Comparison of ENCODE assay signal across 8 cellular contexts in the genomic region with DNA sequence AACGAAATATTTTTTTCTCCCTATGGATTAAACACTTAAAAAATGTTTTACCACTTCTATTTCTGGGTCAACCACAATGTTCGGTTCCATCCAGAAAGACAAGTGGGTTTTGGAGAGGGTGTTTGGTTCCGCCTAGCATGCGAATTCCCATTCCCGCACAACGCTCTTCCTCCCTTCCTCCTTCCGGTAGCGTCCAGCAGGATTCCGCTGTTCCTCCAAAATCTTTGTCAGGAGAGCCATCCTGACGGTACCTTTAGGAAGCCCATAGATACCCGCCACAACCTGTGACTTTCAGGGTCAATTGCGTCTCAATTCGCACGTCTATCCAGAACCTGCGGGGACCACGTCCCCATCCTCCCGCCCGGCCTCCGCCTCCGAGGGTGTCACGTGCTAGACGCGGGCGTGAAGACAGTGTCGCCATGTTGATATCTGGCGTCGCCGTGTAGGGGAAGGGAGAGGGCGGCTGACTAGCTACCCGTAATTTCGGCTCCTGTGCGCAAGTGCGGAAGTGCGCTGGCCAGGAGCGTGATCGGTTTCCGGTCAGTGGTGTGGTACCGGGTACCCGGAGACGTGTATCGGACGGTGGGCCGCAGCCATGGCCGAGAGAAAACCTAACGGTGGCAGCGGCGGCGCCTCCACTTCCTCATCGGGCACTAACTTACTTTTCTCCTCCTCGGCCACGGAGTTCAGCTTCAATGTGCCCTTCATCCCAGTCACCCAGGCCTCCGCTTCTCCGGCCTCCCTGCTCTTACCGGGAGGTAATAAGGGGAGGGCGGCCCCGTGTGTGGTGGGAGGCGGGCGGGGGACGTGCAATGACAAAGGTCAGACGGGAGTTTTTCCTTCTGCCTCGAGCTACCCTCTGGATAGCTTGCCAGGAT. TPM values are rescaled to one million over a fixed set of nuclear protein-coding genes. Genes with fewer than 3 reads are reported as not detected.
DNase-seq lines count a peak whose midpoint lies in the region; ATAC-seq, FAIRE-seq and TF ChIP-seq lines count a peak whose summit lies in the region.

A gene (plus strand): TSS at position 543 of the 878 bp plus-strand sequence. CDS start 53 bp downstream, at position 596.

- H3K27ac Mint-ChIP-seq in mesothelial cell of epicardium = peak within 1 kb of the TSS; percentile 96

- no peaks in the 10 kb centered on the region for H3K36me3 Mint-ChIP-seq in mesothelial cell of epicardium

- peak within 1 kb of the TSS; percentile 47 for H3K27ac ChIP-seq in OCI-LY3 (ENCODE audit: low read length)

- no peaks in the 10 kb centered on the region for H3K27me3 ChIP-seq in OCI-LY3 (ENCODE audit: low read depth, low read length)

- H3K36me3 ChIP-seq in OCI-LY3 (replicated peaks; ENCODE audit: low read depth, low read length) = peaks cover 4% of the 10 kb centered on the region

- H3K4me1 Mint-ChIP-seq in mesothelial cell of epicardium = peaks cover 37% of the 10 kb centered on the region

- H3K9me3 ChIP-seq in OCI-LY3 (ENCODE audit: insufficient read depth, low read length) = no peaks in the 10 kb centered on the region

- no peaks in the 10 kb centered on the region for H3K27me3 Mint-ChIP-seq in mesothelial cell of epicardium (ENCODE audit: low read depth)

- peak within 1 kb of the TSS; percentile 97 for H3K4me3 Mint-ChIP-seq in mesothelial cell of epicardium

- H4K20me1 ChIP-seq in OCI-LY3 (ENCODE audit: insufficient read depth, low read length) = no peaks in the 10 kb centered on the region; the same call in 1 of the 2 replicates

- peaks cover 3% of the 10 kb centered on the region for H3K9me3 Mint-ChIP-seq in mesothelial cell of epicardium

- peak within 1 kb of the TSS; percentile 53 for H2AFZ ChIP-seq in OCI-LY3 (ENCODE audit: low read depth, low read length)

- TF ChIP-seq CTCF in OCI-LY3 (IDR thresholded peaks at IDR 0.05; ENCODE audit: low read depth, low read length) (no peak), mesothelial cell of epicardium (IDR thresholded peaks at IDR 0.05; ENCODE audit: unreplicated experiment) (no peak)

- peak within 1 kb of the TSS; percentile 93 for H3K9ac ChIP-seq in OCI-LY3 (ENCODE audit: low read length)

- DNase-seq in D341Med (ENCODE audit: low spot score) (peak; percentile 88), HuH-7 (ENCODE audit: low spot score) (peak; percentile 89), mesothelial cell of epicardium (ENCODE audit: low spot score in 2 of 2, unreplicated experiment in 2 of 2) (peak; percentile 76 to 88)
- DNase-seq in activated CD8-positive, alpha-beta memory T cell treated with anti-CD3 and anti-CD28 coated beads, Interleukin-2, amount 50 U/mL, for 48 hours = peak; percentile 94
- peak; percentile 91 to 94 for DNase-seq in stimulated activated CD8-positive, alpha-beta memory T cell treated with anti-CD3 and anti-CD28 coated beads, Interleukin-15, amount 100 ng/mL, for 48 hours (ENCODE audit: low read depth in 2 of 2)

- ATAC-seq in GM21515 (IDR thresholded peaks at IDR 0.05; ENCODE audit: unreplicated experiment) = peak; percentile 99

- peak within 1 kb of the TSS; percentile 96 for H3K4me3 ChIP-seq in OCI-LY3 (ENCODE audit: low read length)

- peaks cover 6% of the 10 kb centered on the region for H3K4me1 ChIP-seq in OCI-LY3 (ENCODE audit: low read length)

- FAIRE-seq in endometrium (lab: Jason Lieb, UNC) = peak; percentile 68

- H3K4me2 ChIP-seq in OCI-LY3 (ENCODE audit: low read length) = peak within 1 kb of the TSS; percentile 74

- peaks cover 53% of the 10 kb centered on the region for H3K79me2 ChIP-seq in OCI-LY3 (ENCODE audit: low read length)

RNA-seq across cellular contexts. Expression of the gene that starts here (rescaled TPM):
- total RNA-seq in mesothelial cell of epicardium = 59.0 to 64.3 TPM (median 62.3 TPM) in 3 replicates

Comparison
In these comparisons a context has a peak if more than half of its experiments do, and no peak if none do; other contexts are left out.
1. Peak in every context shown above with its lines: DNase-seq, ATAC-seq, H3K4me3 ChIP-seq and H3K27ac ChIP-seq.